13 cellular contexts compared by ENCODE assay signal in the genomic region with DNA sequence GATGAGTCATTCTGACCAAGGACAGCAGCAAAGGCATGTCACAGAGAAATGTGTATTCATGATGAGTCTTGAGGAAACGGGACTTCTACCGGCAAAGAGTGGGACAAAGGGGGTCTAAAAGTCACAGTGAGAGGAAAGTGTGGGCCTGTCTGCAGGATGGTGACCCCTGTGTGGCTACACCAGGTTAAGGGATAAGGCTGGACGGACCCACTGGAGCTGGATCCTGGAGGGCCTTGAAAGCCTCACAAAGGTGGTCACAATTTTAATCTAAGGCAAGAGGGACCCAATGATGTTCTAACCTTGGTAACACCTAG.
A peak's percentile ranks its signal among the peaks of the same experiment; 100 is the strongest.
DNase-seq lines count a peak whose midpoint lies in the region; ATAC-seq and TF ChIP-seq lines count a peak whose summit lies in the region.
"Had no signal": no experiment of that assay in that cellular context is flagged by ENCODE, and none has a peak within 500 bp of the region (broad histone marks: within the 10 kb centered on the region; RNA-seq: fewer than 3 reads in every experiment).

No MANE protein-coding gene starts in this region.

- H3K36me3 ChIP-seq in fibroblast of lung (ENCODE audit: control insufficient read depth, insufficient read depth, low read length) (peaks cover 14% of the 10 kb centered on the region), spleen (peaks cover 0 to 100% (median 92%) of the 10 kb centered on the region in 6 donors)

- H3K9me3 ChIP-seq in fibroblast of lung (ENCODE audit: control insufficient read depth, insufficient read depth, low read depth, low read length) (no peaks in the 10 kb centered on the region), spleen (no peaks in the 10 kb centered on the region)
- H3K9me3 ChIP-seq: Peyer's patch had no signal

- POLR2A ChIA-PET in RWPE1 (lab: Yijun Ruan, JAX; ENCODE audit: low non-redundant PET) (no interaction called here), T-cell (lab: Charles Lee) (no interaction called here)

- DNase-seq in T-helper 1 cell (no peak), RWPE1 (ENCODE audit: low spot score) (peak; percentile 75), fibroblast of lung (ENCODE audit: low read depth in 2 of 2) (no peak), spleen (no peak), T-cell (no peak), NCI-H1105 treated with DMSO at 0.1 percent for 48 hours (lab: John Stamatoyannopoulos, UW) (no peak), middle frontal gyrus (ENCODE audit: extremely low spot score, low spot score) (no peak)
- DNase-seq: activated naive CD4-positive, alpha-beta T cell; H7; NCI-H2227 treated with DMSO at 0.1 percent for 48 hours; Peyer's patch had no signal

- no peak overlapping the region for H3K4me3 Mint-ChIP-seq in T-helper 1 cell treated with Interleukin-12 subunit alpha and Interleukin-12 subunit beta and Interleukin-4 antibody, amounts not matched to agents 30 μg/mL and 1 μg/mL, for 36 hours
- H3K4me3 Mint-ChIP-seq in T-cell: no peak overlapping the region
- H3K4me3 Mint-ChIP-seq: T-helper 2 cell treated with Interferon-gamma antibody and Interleukin-4, amounts not matched to agents 5 μg/mL and 100 μg/mL, for 36 hours had no signal

- no peaks in the 10 kb centered on the region for H3K27me3 Mint-ChIP-seq in T-helper 1 cell treated with Interleukin-12 subunit alpha and Interleukin-12 subunit beta and Interleukin-4 antibody, amounts not matched to agents 30 μg/mL and 1 μg/mL, for 36 hours (ENCODE audit: low read depth)
- H3K27me3 Mint-ChIP-seq in T-cell: no peaks in the 10 kb centered on the region

- H3K27ac ChIP-seq in RWPE1 (peak overlapping the region; percentile 73), fibroblast of lung (ENCODE audit: insufficient read depth, low read length) (peak overlapping the region; percentile 51), spleen (peak overlapping the region in 7 of 8 donors; percentile 34 to 86 (median 79))
- H3K27ac ChIP-seq: Peyer's patch had no signal

- peaks cover 19% of the 10 kb centered on the region for H3K4me1 ChIP-seq in fibroblast of lung (ENCODE audit: control insufficient read depth, extremely low read depth, insufficient read depth, low read length)
- H3K4me1 ChIP-seq in spleen: peaks cover 0 to 4% (median 0%) of the 10 kb centered on the region in 6 donors
- H3K4me1 ChIP-seq: Peyer's patch had no signal

- H3K79me2 ChIP-seq in fibroblast of lung (ENCODE audit: control insufficient read depth, insufficient read depth, low read length): no peaks in the 10 kb centered on the region

- H2AFZ ChIP-seq in fibroblast of lung (ENCODE audit: low read length): no peak overlapping the region

- H3K9ac ChIP-seq in fibroblast of lung (ENCODE audit: insufficient read depth, low read length): no peak overlapping the region

- no peaks in the 10 kb centered on the region for H3K9me3 Mint-ChIP-seq in T-helper 1 cell treated with Interleukin-12 subunit alpha and Interleukin-12 subunit beta and Interleukin-4 antibody, amounts not matched to agents 30 μg/mL and 1 μg/mL, for 36 hours
- H3K9me3 Mint-ChIP-seq in T-cell: no peaks in the 10 kb centered on the region
- H3K9me3 Mint-ChIP-seq: T-helper 2 cell treated with Interferon-gamma antibody and Interleukin-4, amounts not matched to agents 5 μg/mL and 100 μg/mL, for 36 hours had no signal

- no peak overlapping the region for H3K4me2 ChIP-seq in fibroblast of lung (ENCODE audit: extremely low read depth, insufficient read depth, low read length)

- no peak for ATAC-seq in T-cell (replicated peaks in 1 of 4)

- no peak for TF ChIP-seq POLR2A in spleen (IDR thresholded peaks at IDR 0.05)

- no peaks in the 10 kb centered on the region for H4K20me1 ChIP-seq in fibroblast of lung (ENCODE audit: control insufficient read depth, extremely low read depth, insufficient read depth, low read length)

- H3K4me1 Mint-ChIP-seq in T-helper 1 cell treated with Interleukin-12 subunit alpha and Interleukin-12 subunit beta and Interleukin-4 antibody, amounts not matched to agents 30 μg/mL and 1 μg/mL, for 36 hours (ENCODE audit: low read depth): peaks cover 14% of the 10 kb centered on the region
- H3K4me1 Mint-ChIP-seq in T-cell: no peaks in the 10 kb centered on the region

- intact Hi-C loops in spleen (cut with DNase I; ENCODE audit: low total_unique reads): no loop called here

- TF ChIP-seq CTCF in RWPE1 (conservative IDR thresholded peaks at IDR 0.05; ENCODE audit: low read depth) (no peak), fibroblast of lung (conservative IDR thresholded peaks at IDR 0.05 in 1 of 2, IDR thresholded peaks at IDR 0.05 in 1 of 2; ENCODE audit: low read depth in 1 of 2, low read length in 2 of 2) (no peak), spleen (IDR thresholded peaks at IDR 0.05 in 8 of 11, conservative IDR thresholded peaks at IDR 0.05 in 3 of 11) (no peak)

- CTCF ChIA-PET in RWPE1 (lab: Yijun Ruan, JAX) (no interaction called here), T-cell (lab: Charles Lee) (no interaction called here)

- peaks cover 54% of the 10 kb centered on the region for H3K36me3 Mint-ChIP-seq in T-helper 1 cell treated with Interleukin-12 subunit alpha and Interleukin-12 subunit beta and Interleukin-4 antibody, amounts not matched to agents 30 μg/mL and 1 μg/mL, for 36 hours (ENCODE audit: low read depth)
- H3K36me3 Mint-ChIP-seq in T-cell: peaks cover 68% of the 10 kb centered on the region

- H3K27me3 ChIP-seq in fibroblast of lung (ENCODE audit: control insufficient read depth, insufficient read depth, low read length): no peaks in the 10 kb centered on the region
- no peaks in the 10 kb centered on the region for H3K27me3 ChIP-seq in spleen (replicated peaks in 1 of 7)
- H3K27me3 ChIP-seq: Peyer's patch had no signal

- H3K4me3 ChIP-seq in fibroblast of lung (replicated peaks in 1 of 4; ENCODE audit: control extremely low read depth in 1 of 4, insufficient read depth in 1 of 4, low read depth in 3 of 4, low read length in 4 of 4): no peak overlapping the region
- H3K4me3 ChIP-seq in spleen: no peak overlapping the region
- H3K4me3 ChIP-seq: Peyer's patch had no signal

- peak overlapping the region; percentile 62 for H3K27ac Mint-ChIP-seq in T-helper 1 cell treated with Interleukin-12 subunit alpha and Interleukin-12 subunit beta and Interleukin-4 antibody, amounts not matched to agents 30 μg/mL and 1 μg/mL, for 36 hours
- H3K27ac Mint-ChIP-seq in T-cell: no peak overlapping the region
- H3K27ac Mint-ChIP-seq: T-helper 2 cell treated with Interferon-gamma antibody and Interleukin-4, amounts not matched to agents 5 μg/mL and 100 μg/mL, for 36 hours had no signal

- WGBS in spleen, 5 donors: 58 to 83% (median 69%) methylated on average over 3 of the region's 3 CpGs
